Comparison of ENCODE assay signal across 12 cellular contexts in genomic region chr3:114058646-114059045, GRCh38. TPM values are rescaled to one million over a fixed set of nuclear protein-coding genes. Genes with fewer than 3 reads are reported as not detected.
DNase-seq lines count a peak whose midpoint lies in the region; ATAC-seq and TF ChIP-seq lines count a peak whose summit lies in the region.
"Had no signal": no experiment of that assay in that cellular context is flagged by ENCODE, and none has a peak within 500 bp of the region (broad histone marks: within the 10 kb centered on the region; RNA-seq: fewer than 3 reads in every experiment).

No MANE protein-coding gene starts in this region.

- H3K36me3 ChIP-seq in OCI-LY1 (ENCODE audit: insufficient read depth, low read length) (peaks cover 36% of the 10 kb centered on the region), mammary epithelial cell (ENCODE audit: insufficient read depth, low read length) (no peaks in the 10 kb centered on the region)
- H3K36me3 ChIP-seq: vagina had no signal

- H3K79me2 ChIP-seq in OCI-LY1 (ENCODE audit: insufficient read depth, low read length): peaks cover 69% of the 10 kb centered on the region
- H3K79me2 ChIP-seq in mammary epithelial cell (ENCODE audit: insufficient read depth, low read length): peaks cover 69% of the 10 kb centered on the region

- no peaks in the 10 kb centered on the region for H3K27me3 Mint-ChIP-seq in activated T-cell treated with anti-CD3 and anti-CD28 coated beads, Interleukin-2, amount 50 U/mL, for 72 hours (ENCODE audit: low read depth)
- no peaks in the 10 kb centered on the region for H3K27me3 Mint-ChIP-seq in stimulated activated memory B cell treated with anti-CD40 and anti-IgM and Interleukin-4, amounts not matched to agents 10 μg/mL and 1 μg/mL and 100 μg/mL, for 72 hours

- H3K27ac Mint-ChIP-seq in activated T-cell treated with anti-CD3 and anti-CD28 coated beads, Interleukin-2, amount 50 U/mL, for 72 hours: peak overlapping the region; percentile 24
- peak overlapping the region; percentile 22 for H3K27ac Mint-ChIP-seq in stimulated activated memory B cell treated with anti-CD40 and anti-IgM and Interleukin-4, amounts not matched to agents 10 μg/mL and 1 μg/mL and 100 μg/mL, for 72 hours

- peaks cover 71% of the 10 kb centered on the region for H3K4me1 Mint-ChIP-seq in activated T-cell treated with anti-CD3 and anti-CD28 coated beads, Interleukin-2, amount 50 U/mL, for 72 hours (ENCODE audit: low read depth)
- peaks cover 63% of the 10 kb centered on the region for H3K4me1 Mint-ChIP-seq in stimulated activated memory B cell treated with anti-CD40 and anti-IgM and Interleukin-4, amounts not matched to agents 10 μg/mL and 1 μg/mL and 100 μg/mL, for 72 hours

- H4K20me1 ChIP-seq in OCI-LY1 (ENCODE audit: insufficient read depth, low read length): 0 out of 2 replicates have a peak, but pooled peaks cover 2% of the 10 kb centered on the region
- H4K20me1 ChIP-seq in mammary epithelial cell (ENCODE audit: insufficient read depth, low read length): no peaks in the 10 kb centered on the region

- H3K9me3 Mint-ChIP-seq in activated T-cell treated with anti-CD3 and anti-CD28 coated beads, Interleukin-2, amount 50 U/mL, for 72 hours: no peaks in the 10 kb centered on the region
- H3K9me3 Mint-ChIP-seq in stimulated activated memory B cell treated with anti-CD40 and anti-IgM and Interleukin-4, amounts not matched to agents 10 μg/mL and 1 μg/mL and 100 μg/mL, for 72 hours: no peaks in the 10 kb centered on the region

- BruUV-seq in mammary epithelial cell (replicated peaks; lab: Mats Ljungman, UMichigan): no TSS peak

- H3K9me3 ChIP-seq in OCI-LY1 (ENCODE audit: low read length) (no peaks in the 10 kb centered on the region), mammary epithelial cell (replicated peaks; ENCODE audit: insufficient read depth, low read length) (no peaks in the 10 kb centered on the region)
- H3K9me3 ChIP-seq: vagina had no signal

- no peaks in the 10 kb centered on the region for H3F3A ChIP-seq in OCI-LY1 (ENCODE audit: insufficient read depth, low read length)

- CTCF ChIA-PET in mammary epithelial cell (lab: Charles Lee; ENCODE audit: low non-redundant PET): no interaction called here

- H3K27me3 ChIP-seq in OCI-LY1 (ENCODE audit: insufficient read depth, low read length) (no peaks in the 10 kb centered on the region), mammary epithelial cell (ENCODE audit: insufficient read depth, low read length) (no peaks in the 10 kb centered on the region)
- H3K27me3 ChIP-seq: vagina had no signal

- in situ Hi-C loops in mammary epithelial cell (cut with MboI; ENCODE audit: low sequenced_read_pairs in 2 of 2): no loop called here

- H3K4me3 ChIP-seq in OCI-LY1 (ENCODE audit: low read depth, low read length, poor library complexity, severe bottlenecking): no peak overlapping the region
- H3K4me3 ChIP-seq in mammary epithelial cell (replicated peaks in 1 of 3; ENCODE audit: insufficient read depth in 1 of 3, low read depth in 2 of 3, low read length in 3 of 3): no peak overlapping the region
- H3K4me3 ChIP-seq: vagina had no signal

- H3K36me3 Mint-ChIP-seq in activated T-cell treated with anti-CD3 and anti-CD28 coated beads, Interleukin-2, amount 50 U/mL, for 72 hours (ENCODE audit: insufficient read depth in 2 of 2): peaks cover 4 to 10% of the 10 kb centered on the region in 2 donors
- H3K36me3 Mint-ChIP-seq in stimulated activated memory B cell treated with anti-CD40 and anti-IgM and Interleukin-4, amounts not matched to agents 10 μg/mL and 1 μg/mL and 100 μg/mL, for 72 hours: peaks cover 26% of the 10 kb centered on the region

- H3K27ac ChIP-seq in OCI-LY1 (ENCODE audit: low read depth, low read length, poor library complexity, severe bottlenecking) (no peak overlapping the region), mammary epithelial cell (ENCODE audit: insufficient read depth, low read depth, low read length) (no peak overlapping the region)
- H3K27ac ChIP-seq: vagina had no signal

- H3K4me3 Mint-ChIP-seq in activated T-cell treated with anti-CD3 and anti-CD28 coated beads, Interleukin-2, amount 50 U/mL, for 72 hours: peak overlapping the region; percentile 75 to 89
- peak overlapping the region; percentile 93 for H3K4me3 Mint-ChIP-seq in stimulated activated memory B cell treated with anti-CD40 and anti-IgM and Interleukin-4, amounts not matched to agents 10 μg/mL and 1 μg/mL and 100 μg/mL, for 72 hours

- intact Hi-C loops in mammary epithelial cell (cut with micrococcal nuclease): no loop called here

- dilution Hi-C loops in mammary epithelial cell (cut with HindIII; ENCODE audit: low sequenced_read_pairs): no loop called here

- WGBS in mammary epithelial cell (ENCODE audit: low coverage, missing lambda C conversion rate): 89% methylated on average over 7 of the region's 8 CpGs

- H3K4me2 ChIP-seq in OCI-LY1 (ENCODE audit: low read length) (peak overlapping the region; percentile 78), mammary epithelial cell (ENCODE audit: insufficient read depth, low read depth, low read length) (peak overlapping the region; percentile 90)

- H3K9ac ChIP-seq in OCI-LY1 (ENCODE audit: low read length): no peak overlapping the region
- no peak overlapping the region for H3K9ac ChIP-seq in mammary epithelial cell (ENCODE audit: insufficient read depth, low read length)

- no peaks in the 10 kb centered on the region for H3K9me2 ChIP-seq in OCI-LY1 (ENCODE audit: low read depth, low read length)

- no peak for ATAC-seq in activated T-cell treated with anti-CD3 and anti-CD28 coated beads, Interleukin-2, amount 50 U/mL, for 72 hours (replicated peaks in 1 of 2)
- no peak for ATAC-seq in stimulated activated memory B cell treated with anti-CD40 and anti-IgM and Interleukin-4, amounts not matched to agents 10 μg/mL and 1 μg/mL and 100 μg/mL, for 72 hours
- ATAC-seq in HG03175 (IDR thresholded peaks at IDR 0.05; ENCODE audit: unreplicated experiment) (no peak), GM21447 (IDR thresholded peaks at IDR 0.05; ENCODE audit: unreplicated experiment) (no peak), GM21367 (IDR thresholded peaks at IDR 0.05; ENCODE audit: unreplicated experiment) (no peak)

- H3K4me1 ChIP-seq in OCI-LY1 (ENCODE audit: insufficient read depth, low read length, severe bottlenecking) (peaks cover 33% of the 10 kb centered on the region), mammary epithelial cell (ENCODE audit: insufficient read depth, low read length) (peaks cover 5% of the 10 kb centered on the region)

- TF ChIP-seq CTCF in OCI-LY1 (IDR thresholded peaks at IDR 0.05; ENCODE audit: low read length): no peak
- no peak for TF ChIP-seq CTCF in mammary epithelial cell (conservative IDR thresholded peaks at IDR 0.05 in 1 of 2, IDR thresholded peaks at IDR 0.05 in 1 of 2; ENCODE audit: extremely low read depth in 1 of 2, insufficient read depth in 1 of 2, low read depth in 1 of 2, low read length in 2 of 2)

- DNase-seq in activated T-cell treated with anti-CD3 and anti-CD28 coated beads, Interleukin-2, amount 50 U/mL, for 72 hours: no peak
- no peak for DNase-seq in activated T-cell treated with anti-CD3 and anti-CD28 coated beads, Interleukin-2, amount 50 U/mL, for 1 hour
- no peak for DNase-seq in mammary epithelial cell
- DNase-seq: central memory CD4-positive, alpha-beta T cell; erythroblast; stimulated activated CD4-positive, alpha-beta T cell treated with anti-CD3 and anti-CD28 coated beads, Interleukin-15, amount 100 ng/mL, for 24 hours had no signal

- H2AFZ ChIP-seq in OCI-LY1 (ENCODE audit: low read length) (no peak overlapping the region), mammary epithelial cell (ENCODE audit: low read depth, low read length) (no peak overlapping the region)

RNA-seq across cellular contexts. Expression of gene QTRT2, which starts 2.1 kb away (rescaled TPM):
- total RNA-seq in activated T-cell treated with anti-CD3 and anti-CD28 coated beads, Interleukin-2, amount 50 U/mL, for 72 hours: 10 to 100 TPM; 23.8 to 27.5 TPM
- total RNA-seq in mammary epithelial cell: 10 to 100 TPM; 20.8 to 35.3 TPM
- polyA plus RNA-seq in mammary epithelial cell: 10.8 TPM
- 61.3 TPM for polyA minus RNA-seq in mammary epithelial cell

RNA-seq across cellular contexts. Expression of gene CCDC191, which starts 2.3 kb away (rescaled TPM):
- total RNA-seq in activated T-cell treated with anti-CD3 and anti-CD28 coated beads, Interleukin-2, amount 50 U/mL, for 72 hours: 1 to 10 TPM; 4.8 to 5.4 TPM
- 1 to 10 TPM; 4.0 to 4.2 TPM for total RNA-seq in mammary epithelial cell
- polyA plus RNA-seq in mammary epithelial cell: 1.3 TPM
- polyA minus RNA-seq in mammary epithelial cell: not detected
